Comparison of ENCODE assay signal across 10 cellular contexts in the genomic region with DNA sequence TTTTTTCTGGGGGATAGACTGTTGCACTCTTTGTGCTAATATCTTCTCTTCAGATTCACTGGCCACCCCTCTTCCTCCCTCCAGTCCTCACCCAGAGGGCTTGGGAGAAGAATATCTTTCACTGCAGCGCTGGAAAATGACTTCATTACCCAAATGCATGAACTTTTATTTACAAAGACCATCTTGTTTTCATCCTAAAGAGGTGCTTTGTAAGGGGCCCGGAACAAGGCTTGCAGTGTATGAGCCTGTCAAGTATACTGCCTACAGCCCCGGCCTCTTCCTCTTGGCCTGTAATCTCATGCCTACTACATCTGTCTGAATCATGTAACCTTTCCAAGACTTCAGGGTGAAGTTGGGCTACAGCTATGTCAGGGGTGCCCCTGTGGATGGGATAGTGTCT. TPM values are rescaled to one million over a fixed set of nuclear protein-coding genes. Genes with fewer than 3 reads are reported as not detected.
DNase-seq lines count a peak whose midpoint lies in the region; ATAC-seq, FAIRE-seq and TF ChIP-seq lines count a peak whose summit lies in the region.
"Had no signal": no experiment of that assay in that cellular context is flagged by ENCODE, and none has a peak within 500 bp of the region (broad histone marks: within the 10 kb centered on the region; RNA-seq: fewer than 3 reads in every experiment).

No MANE protein-coding gene starts in this region.

- in situ Hi-C loops in brain microvascular endothelial cell (cut with HindIII; ENCODE audit: low pct_ligation_motif_present, low sequenced_read_pairs), result no loop called here

- H3K9ac ChIP-seq in keratinocyte (ENCODE audit: control insufficient read depth, extremely low read depth, insufficient read depth, low read length) (no peak overlapping the region), skeletal muscle satellite cell (ENCODE audit: low read depth, low read length) (no peak overlapping the region)

- H3K27ac ChIP-seq in brain microvascular endothelial cell, result peak overlapping the region; percentile 89
- no peak overlapping the region for H3K27ac ChIP-seq in keratinocyte (ENCODE audit: control insufficient read depth, insufficient read depth, low read length)

- H2AFZ ChIP-seq in keratinocyte (ENCODE audit: control insufficient read depth, low read length), result no peak overlapping the region

- H3K27me3 Mint-ChIP-seq in HFFc6 (ENCODE audit: insufficient read depth), result no peaks in the 10 kb centered on the region; the same call in 1 of the 2 replicates

- dilution Hi-C loops in keratinocyte (cut with MboI; ENCODE audit: extremely low pct_ligation_motif_present, low sequenced_read_pairs), result no loop called here

- H3K4me1 Mint-ChIP-seq in HFFc6 (ENCODE audit: low read depth), result peaks cover 56% of the 10 kb centered on the region

- no peaks in the 10 kb centered on the region for H4K20me1 ChIP-seq in keratinocyte (ENCODE audit: control insufficient read depth, extremely low read depth, insufficient read depth, low read length)

- H3K27ac Mint-ChIP-seq in HFFc6, result peak overlapping the region; percentile 89
- H3K27ac Mint-ChIP-seq: activated B cell treated with CpG ODN at 0.5 μM for 24 hours had no signal

- H3K4me1 ChIP-seq in keratinocyte (ENCODE audit: control insufficient read depth, extremely low read depth, insufficient read depth, low read length) (peaks cover 9% of the 10 kb centered on the region), skeletal muscle satellite cell (ENCODE audit: control insufficient read depth, insufficient read depth, low read length) (peaks cover 8% of the 10 kb centered on the region)

- no peak for TF ChIP-seq CTCF in HFFc6 (IDR thresholded peaks at IDR 0.05)
- TF ChIP-seq CTCF in brain microvascular endothelial cell (IDR thresholded peaks at IDR 0.05; ENCODE audit: low read depth, low read length, missing control alignments), result no peak
- TF ChIP-seq CTCF in keratinocyte (optimal IDR thresholded peaks at IDR 0.05 in 1 of 3, IDR thresholded peaks at IDR 0.05 in 1 of 3, conservative IDR thresholded peaks at IDR 0.05 in 1 of 3; ENCODE audit: extremely low read depth in 1 of 3, insufficient read depth in 2 of 3, low read length in 3 of 3), result no peak

- FAIRE-seq in keratinocyte (lab: Jason Lieb, UNC), result no peak

- no peaks in the 10 kb centered on the region for H3K27me3 ChIP-seq in brain microvascular endothelial cell (replicated peaks)
- peaks cover 10% of the 10 kb centered on the region for H3K27me3 ChIP-seq in keratinocyte (ENCODE audit: control insufficient read depth, extremely low read depth, insufficient read depth, low read length)
- peaks cover 7% of the 10 kb centered on the region for H3K27me3 ChIP-seq in skeletal muscle satellite cell (ENCODE audit: control insufficient read depth, insufficient read depth, low read length)

- H3K79me2 ChIP-seq in keratinocyte (ENCODE audit: control insufficient read depth, insufficient read depth, low read length), result no peaks in the 10 kb centered on the region

- DNase-seq in HFFc6 (no peak), brain microvascular endothelial cell (no peak), keratinocyte (ENCODE audit: low read depth, low spot score) (no peak), activated gamma-delta T cell (lab: John Stamatoyannopoulos, UW) (no peak), mesenteric fat pad (ENCODE audit: low spot score) (no peak)
- DNase-seq: activated B cell treated with CpG ODN at 0.5 μM for 24 hours, DMS79 had no signal

- peak overlapping the region; percentile 98 for H3K4me3 ChIP-seq in brain microvascular endothelial cell (ENCODE audit: low read depth, low read length)
- H3K4me3 ChIP-seq in keratinocyte (ENCODE audit: control insufficient read depth in 2 of 3, extremely low read depth in 1 of 3, insufficient read depth in 2 of 3, low read depth in 1 of 3, low read length in 3 of 3), result no peak overlapping the region
- H3K4me3 ChIP-seq in skeletal muscle satellite cell (ENCODE audit: low read length), result no peak overlapping the region

- H3K9me1 ChIP-seq in keratinocyte (ENCODE audit: control insufficient read depth, extremely low read depth, insufficient read depth, low read length), result no peaks in the 10 kb centered on the region

- H3K9me3 ChIP-seq in keratinocyte (ENCODE audit: control insufficient read depth, low read depth, low read length) (no peaks in the 10 kb centered on the region), skeletal muscle satellite cell (replicated peaks; ENCODE audit: low read length) (no peaks in the 10 kb centered on the region)

- no peaks in the 10 kb centered on the region for H3K9me3 Mint-ChIP-seq in HFFc6
- H3K9me3 Mint-ChIP-seq: activated B cell treated with CpG ODN at 0.5 μM for 24 hours had no signal

- H3K36me3 Mint-ChIP-seq in HFFc6 (ENCODE audit: low read depth), result peaks cover 22% of the 10 kb centered on the region

- peak overlapping the region; percentile 91 for H3K4me3 Mint-ChIP-seq in HFFc6

- peak overlapping the region; percentile 88 for H3K4me2 ChIP-seq in keratinocyte (ENCODE audit: control insufficient read depth, extremely low read depth, insufficient read depth, low read depth, low read length)
- peak overlapping the region; percentile 94 for H3K4me2 ChIP-seq in skeletal muscle satellite cell (ENCODE audit: low read length)

- no peak for ATAC-seq in GM21381 (IDR thresholded peaks at IDR 0.05; ENCODE audit: unreplicated experiment)
- no peak for ATAC-seq in GM19395 (IDR thresholded peaks at IDR 0.05; ENCODE audit: unreplicated experiment)

- H3K36me3 ChIP-seq in brain microvascular endothelial cell (replicated peaks) (peaks cover 12% of the 10 kb centered on the region), keratinocyte (ENCODE audit: control insufficient read depth in 2 of 2, extremely low read depth in 1 of 2, insufficient read depth in 2 of 2, low read length in 2 of 2) (no peaks in the 10 kb centered on the region), skeletal muscle satellite cell (ENCODE audit: insufficient read depth, low read length) (no peaks in the 10 kb centered on the region)

RNA-seq across cellular contexts. Expression of gene LAMA4, which starts 0.6 kb away (rescaled TPM):
- 100 to 1,000 TPM in 2 of 6 experiments, 10 to 100 TPM in 4; 80.6 to 130 (median 89.8) TPM for total RNA-seq in HFFc6 (2021; fragmentation: NEBNext Ultra II Directional; extraction: Animal tissue kit (Norgen Biotek cat#: 25700))
- polyA plus RNA-seq in keratinocyte, result 0.10 to 0.39 TPM (median 0.12 TPM) in 3 replicates
- 0.47 TPM for polyA plus RNA-seq in keratinocyte (2011; ENCODE audit: low read depth)
- 0.04 and 0.14 TPM in 2 replicates for polyA plus RNA-seq in keratinocyte (2011; cell fraction: cytosol; rRNA removed)
- polyA plus RNA-seq in keratinocyte (2011; cell fraction: nucleus; rRNA removed), result 0.22 and 0.52 TPM in 2 replicates
- polyA plus RNA-seq in keratinocyte (2012; ENCODE audit: low replicate concordance), result 0.06 and 0.17 TPM in 2 replicates
- 0.06 to 0.36 TPM in 2 of 3 replicates, not detected in the other for polyA minus RNA-seq in keratinocyte
- not detected for polyA minus RNA-seq in keratinocyte (2011; cell fraction: cytosol; rRNA and poly(A)+ RNA removed)
- not detected in 2 replicates for polyA minus RNA-seq in keratinocyte (2011; cell fraction: nucleus; rRNA and poly(A)+ RNA removed)
- 216 and 328 TPM in 2 replicates for total RNA-seq in skeletal muscle satellite cell (2012; rRNA removed)
- total RNA-seq in mesenteric fat pad, result 418 TPM
- total RNA-seq: activated B cell treated with CpG ODN at 0.5 μM for 24 hours had no signal
